Comparison of ENCODE assay signal across 14 cellular contexts in the genomic region with DNA sequence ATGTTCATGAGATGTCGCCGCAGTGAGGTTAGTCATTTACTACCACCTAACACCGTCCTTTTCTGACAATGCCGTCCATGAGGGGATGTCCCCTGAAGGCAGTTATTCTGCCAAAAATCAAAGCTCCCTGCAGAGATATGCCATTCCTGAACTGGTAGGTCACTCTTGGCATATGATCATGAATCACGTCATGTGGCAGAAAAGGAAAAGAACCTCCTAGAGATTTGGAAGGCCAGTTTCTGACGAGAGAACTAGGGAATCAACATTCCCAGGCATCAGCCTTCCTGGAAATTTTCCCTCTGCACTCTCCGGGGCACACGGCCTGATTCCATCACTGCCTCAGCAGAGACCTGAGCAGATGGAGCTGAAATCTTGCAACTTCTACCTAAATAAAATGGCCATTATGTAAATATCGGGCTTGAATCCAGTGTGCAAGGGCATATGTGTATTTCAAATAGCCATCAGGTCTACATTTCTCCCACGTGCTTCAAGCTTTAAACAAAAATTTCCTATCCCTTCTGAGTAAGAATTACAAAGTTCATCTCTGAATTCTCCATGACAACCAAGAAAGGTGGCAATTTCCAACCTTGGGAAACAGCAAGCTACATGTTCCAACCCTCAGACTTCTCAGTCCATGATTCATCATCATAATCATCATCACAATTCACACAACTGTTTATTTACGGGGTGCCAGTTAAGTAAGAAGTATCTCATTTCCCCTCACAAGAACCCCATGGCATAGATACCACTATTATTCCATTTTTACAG. TPM values are rescaled to one million over a fixed set of nuclear protein-coding genes. Genes with fewer than 3 reads are reported as not detected.
DNase-seq lines count a peak whose midpoint lies in the region; ATAC-seq and TF ChIP-seq lines count a peak whose summit lies in the region.
"Had no signal": no experiment of that assay in that cellular context is flagged by ENCODE, and none has a peak within 500 bp of the region (broad histone marks: within the 10 kb centered on the region; RNA-seq: fewer than 3 reads in every experiment).

No MANE protein-coding gene starts in this region.

- no peak overlapping the region for H3K23ac ChIP-seq in mesenchymal stem cell (ENCODE audit: low read length in 2 of 2)

- H2BK12ac ChIP-seq in mesenchymal stem cell (ENCODE audit: low read length in 2 of 2) = no peak overlapping the region

- no peak overlapping the region for H3K4ac ChIP-seq in mesenchymal stem cell (ENCODE audit: low read depth in 1 of 2, low read length in 2 of 2)

- peaks cover 6% of the 10 kb centered on the region for H3K4me1 ChIP-seq in mesenchymal stem cell (ENCODE audit: control insufficient read depth, insufficient read depth, low read depth, low read length)
- H3K4me1 ChIP-seq: upper lobe of right lung had no signal

- no peak overlapping the region for H2BK15ac ChIP-seq in mesenchymal stem cell (ENCODE audit: low read depth, poor library complexity, severe bottlenecking)

- H2BK120ac ChIP-seq in mesenchymal stem cell (ENCODE audit: low read depth, low read length) = no peak overlapping the region

- no peak overlapping the region for H3K4me3 Mint-ChIP-seq in chondrocyte (ENCODE audit: unreplicated experiment)
- no peak overlapping the region for H3K4me3 Mint-ChIP-seq in activated T-cell treated with anti-CD3 and anti-CD28 coated beads, Interleukin-2, amount 50 U/mL, for 24 hours
- H3K4me3 Mint-ChIP-seq in activated T-helper 1 cell treated with anti-CD3 and anti-CD28 coated beads, Interleukin-12 subunit alpha, Interleukin-12 subunit beta, Interleukin-2, Interleukin-4 antibody, amounts not matched to agents 30 ng/mL and 10 ng/mL and 1 ng/mL, durations not matched to agents 14 hours and 24 hours and 36 hours = no peak overlapping the region
- H3K4me3 Mint-ChIP-seq: activated naive CD8-positive, alpha-beta T cell treated with anti-CD3 and anti-CD28 coated beads, Interleukin-2, amount 50 U/mL, for 24 hours had no signal

- H4K8ac ChIP-seq in mesenchymal stem cell (ENCODE audit: low read length) = no peak overlapping the region

- peak overlapping the region; percentile 83 for H3K27ac ChIP-seq in mesenchymal stem cell (ENCODE audit: low read length, poor library complexity, severe bottlenecking)
- H3K27ac ChIP-seq: sigmoid colon, upper lobe of right lung had no signal

- peak overlapping the region; percentile 75 for H3K9ac ChIP-seq in mesenchymal stem cell (ENCODE audit: low read length)

- H3K4me3 ChIP-seq in AG10803 (ENCODE audit: low read length) (no peak overlapping the region), mesenchymal stem cell (ENCODE audit: insufficient read depth in 1 of 2, low read depth in 1 of 2, low read length in 2 of 2) (peak overlapping the region in 1 of 2 experiments; percentile 32)
- H3K4me3 ChIP-seq: sigmoid colon, upper lobe of right lung had no signal

- H3K36me3 ChIP-seq in mesenchymal stem cell (ENCODE audit: control insufficient read depth in 1 of 2, insufficient read depth in 2 of 2, low read depth in 1 of 2, low read length in 2 of 2) = no peaks in the 10 kb centered on the region
- H3K36me3 ChIP-seq: sigmoid colon, upper lobe of right lung had no signal

- no peak overlapping the region for H2BK5ac ChIP-seq in mesenchymal stem cell (ENCODE audit: low read depth, low read length, poor library complexity, severe bottlenecking)

- no peaks in the 10 kb centered on the region for H3K9me3 Mint-ChIP-seq in chondrocyte (ENCODE audit: low read depth)
- no peaks in the 10 kb centered on the region for H3K9me3 Mint-ChIP-seq in activated T-cell treated with anti-CD3 and anti-CD28 coated beads, Interleukin-2, amount 50 U/mL, for 24 hours
- H3K9me3 Mint-ChIP-seq in activated T-helper 1 cell treated with anti-CD3 and anti-CD28 coated beads, Interleukin-12 subunit alpha, Interleukin-12 subunit beta, Interleukin-2, Interleukin-4 antibody, amounts not matched to agents 30 ng/mL and 10 ng/mL and 1 ng/mL, durations not matched to agents 14 hours and 24 hours and 36 hours = no peaks in the 10 kb centered on the region
- H3K9me3 Mint-ChIP-seq: activated naive CD8-positive, alpha-beta T cell treated with anti-CD3 and anti-CD28 coated beads, Interleukin-2, amount 50 U/mL, for 24 hours had no signal

- peak overlapping the region; percentile 87 for H3K27ac Mint-ChIP-seq in chondrocyte (ENCODE audit: unreplicated experiment)
- H3K27ac Mint-ChIP-seq in activated T-cell treated with anti-CD3 and anti-CD28 coated beads, Interleukin-2, amount 50 U/mL, for 24 hours = no peak overlapping the region
- H3K27ac Mint-ChIP-seq in activated T-helper 1 cell treated with anti-CD3 and anti-CD28 coated beads, Interleukin-12 subunit alpha, Interleukin-12 subunit beta, Interleukin-2, Interleukin-4 antibody, amounts not matched to agents 30 ng/mL and 10 ng/mL and 1 ng/mL, durations not matched to agents 14 hours and 24 hours and 36 hours = no peak overlapping the region
- H3K27ac Mint-ChIP-seq: activated naive CD8-positive, alpha-beta T cell treated with anti-CD3 and anti-CD28 coated beads, Interleukin-2, amount 50 U/mL, for 24 hours had no signal

- WGBS in mesenchymal stem cell = 79% methylated on average over 11 of the region's 11 CpGs

- H2AFZ ChIP-seq in mesenchymal stem cell (ENCODE audit: low read depth, low read length) = no peak overlapping the region

- no peak overlapping the region for H3K4me2 ChIP-seq in mesenchymal stem cell (ENCODE audit: low read length, poor library complexity, severe bottlenecking)

- TF ChIP-seq CTCF in AG10803 (conservative IDR thresholded peaks at IDR 0.05; ENCODE audit: low read length) (no peak), chondrocyte (IDR thresholded peaks at IDR 0.05) (no peak)

- ATAC-seq in GM19023 (IDR thresholded peaks at IDR 0.05; ENCODE audit: unreplicated experiment) (no peak), GM21786 (IDR thresholded peaks at IDR 0.05; ENCODE audit: unreplicated experiment) (no peak)
- ATAC-seq: activated naive CD8-positive, alpha-beta T cell treated with anti-CD3 and anti-CD28 coated beads, Interleukin-2, amount 50 U/mL, for 24 hours; HCT116; upper lobe of right lung had no signal

- no peak overlapping the region for H3K18ac ChIP-seq in mesenchymal stem cell (ENCODE audit: low read depth in 1 of 2, low read length in 2 of 2)

- H2AK5ac ChIP-seq in mesenchymal stem cell (ENCODE audit: low read length, severe bottlenecking) = no peak overlapping the region

- no peaks in the 10 kb centered on the region for H3K27me3 Mint-ChIP-seq in chondrocyte (ENCODE audit: low read depth)
- H3K27me3 Mint-ChIP-seq in activated T-cell treated with anti-CD3 and anti-CD28 coated beads, Interleukin-2, amount 50 U/mL, for 24 hours = peaks cover 11% of the 10 kb centered on the region
- peaks cover 4% of the 10 kb centered on the region for H3K27me3 Mint-ChIP-seq in activated T-helper 1 cell treated with anti-CD3 and anti-CD28 coated beads, Interleukin-12 subunit alpha, Interleukin-12 subunit beta, Interleukin-2, Interleukin-4 antibody, amounts not matched to agents 30 ng/mL and 10 ng/mL and 1 ng/mL, durations not matched to agents 14 hours and 24 hours and 36 hours (ENCODE audit: insufficient read depth)

- no peaks in the 10 kb centered on the region for H3K9me3 ChIP-seq in mesenchymal stem cell (ENCODE audit: control insufficient read depth, low read length)
- H3K9me3 ChIP-seq: sigmoid colon, upper lobe of right lung had no signal

- no peak overlapping the region for H4K91ac ChIP-seq in mesenchymal stem cell (ENCODE audit: low read length)

- no peak for TF ChIP-seq EP300 in Ishikawa (IDR thresholded peaks at IDR 0.05; ENCODE audit: borderline replicate concordance)

- no peaks in the 10 kb centered on the region for H3K36me3 Mint-ChIP-seq in chondrocyte (ENCODE audit: low read depth)
- no peaks in the 10 kb centered on the region for H3K36me3 Mint-ChIP-seq in activated T-cell treated with anti-CD3 and anti-CD28 coated beads, Interleukin-2, amount 50 U/mL, for 24 hours (ENCODE audit: low read depth)
- no peaks in the 10 kb centered on the region for H3K36me3 Mint-ChIP-seq in activated T-helper 1 cell treated with anti-CD3 and anti-CD28 coated beads, Interleukin-12 subunit alpha, Interleukin-12 subunit beta, Interleukin-2, Interleukin-4 antibody, amounts not matched to agents 30 ng/mL and 10 ng/mL and 1 ng/mL, durations not matched to agents 14 hours and 24 hours and 36 hours (ENCODE audit: low read depth)

- peaks cover 31% of the 10 kb centered on the region for H3K4me1 Mint-ChIP-seq in chondrocyte (ENCODE audit: low read depth)
- H3K4me1 Mint-ChIP-seq in activated T-cell treated with anti-CD3 and anti-CD28 coated beads, Interleukin-2, amount 50 U/mL, for 24 hours (ENCODE audit: low read depth) = no peaks in the 10 kb centered on the region
- H3K4me1 Mint-ChIP-seq in activated T-helper 1 cell treated with anti-CD3 and anti-CD28 coated beads, Interleukin-12 subunit alpha, Interleukin-12 subunit beta, Interleukin-2, Interleukin-4 antibody, amounts not matched to agents 30 ng/mL and 10 ng/mL and 1 ng/mL, durations not matched to agents 14 hours and 24 hours and 36 hours (ENCODE audit: low read depth) = no peaks in the 10 kb centered on the region
- H3K4me1 Mint-ChIP-seq: activated naive CD8-positive, alpha-beta T cell treated with anti-CD3 and anti-CD28 coated beads, Interleukin-2, amount 50 U/mL, for 24 hours had no signal

- DNase-seq in AG10803 (ENCODE audit: low read depth) = peak; percentile 79
- no peak for DNase-seq in chondrocyte (ENCODE audit: low spot score)
- no peak for DNase-seq in mesenchymal stem cell
- no peak for DNase-seq in activated T-cell treated with anti-CD3 and anti-CD28 coated beads, Interleukin-2, amount 50 U/mL, for 24 hours
- no peak for DNase-seq in activated T-helper 1 cell treated with anti-CD3 and anti-CD28 coated beads, Interleukin-12 subunit alpha, Interleukin-12 subunit beta, Interleukin-2, Interleukin-4 antibody, amounts not matched to agents 30 ng/mL and 10 ng/mL and 1 ng/mL, durations not matched to agents 14 hours and 24 hours and 36 hours (ENCODE audit: low spot score)
- DNase-seq: activated naive CD8-positive, alpha-beta T cell treated with anti-CD3 and anti-CD28 coated beads, Interleukin-2, amount 50 U/mL, for 24 hours; NCI-H2171 treated with DMSO at 0.1 percent for 48 hours; sigmoid colon; T-helper 9 cell; upper lobe of right lung had no signal

- H3K79me1 ChIP-seq in mesenchymal stem cell (replicated peaks; ENCODE audit: low read length, poor library complexity, severe bottlenecking) = no peaks in the 10 kb centered on the region

- no peak overlapping the region for H3K14ac ChIP-seq in mesenchymal stem cell (ENCODE audit: low read length in 2 of 2)

- no peak for TF ChIP-seq RAD21 in Ishikawa (IDR thresholded peaks at IDR 0.05; ENCODE audit: low read depth)

- no peaks in the 10 kb centered on the region for H3K27me3 ChIP-seq in mesenchymal stem cell (ENCODE audit: control insufficient read depth in 1 of 2, insufficient read depth in 1 of 2, low read length in 2 of 2)
- H3K27me3 ChIP-seq: sigmoid colon, upper lobe of right lung had no signal

- intact Hi-C loops in activated T-helper 1 cell treated with anti-CD3 and anti-CD28 coated beads, Interleukin-12 subunit alpha, Interleukin-12 subunit beta, Interleukin-2, Interleukin-4 antibody, amounts not matched to agents 30 ng/mL and 10 ng/mL and 1 ng/mL, durations not matched to agents 14 hours and 24 hours and 36 hours (cut with micrococcal nuclease) = no loop called here

RNA-seq across cellular contexts. Expression of gene AMPH, which starts 46.5 kb away (rescaled TPM):
- total RNA-seq in chondrocyte = 2.3 to 21.8 TPM (median 2.9 TPM) in 3 replicates
- polyA plus RNA-seq in mesenchymal stem cell (2013, experiment 1 of 2) = 0.07 TPM
- polyA plus RNA-seq in mesenchymal stem cell (2013, experiment 2 of 2) = 0.10 TPM
- not detected in 2 replicates for total RNA-seq in activated T-helper 1 cell treated with anti-CD3 and anti-CD28 coated beads, Interleukin-12 subunit alpha, Interleukin-12 subunit beta, Interleukin-2, Interleukin-4 antibody, amounts not matched to agents 30 ng/mL and 10 ng/mL and 1 ng/mL, durations not matched to agents 14 hours and 24 hours and 36 hours
